In genomic region chr3:170179444-170179843, GRCh38 we compare ENCODE assay signal across 8 cellular contexts. TPM values are rescaled to one million over a fixed set of nuclear protein-coding genes. Genes with fewer than 3 reads are reported as not detected.
DNase-seq lines count a peak whose midpoint lies in the region; ATAC-seq, FAIRE-seq and TF ChIP-seq lines count a peak whose summit lies in the region.

No MANE protein-coding gene starts in this region.

- ATAC-seq in pancreas, result no peak
- ATAC-seq in GM21381 (IDR thresholded peaks at IDR 0.05; ENCODE audit: unreplicated experiment), result no peak
- no peak for ATAC-seq in GM21723 (IDR thresholded peaks at IDR 0.05; ENCODE audit: unreplicated experiment)

- no peak for DNase-seq in endodermal cell
- no peak for DNase-seq in effector CD8-positive, alpha-beta T cell (lab: John Stamatoyannopoulos, UW)
- no peak for DNase-seq in pancreas

- H3K36me3 ChIP-seq in OCI-LY1 (ENCODE audit: insufficient read depth, low read length), result peaks cover 47% of the 10 kb centered on the region
- peaks cover 37% of the 10 kb centered on the region for H3K36me3 ChIP-seq in endodermal cell (ENCODE audit: control insufficient read depth, insufficient read depth, low read length)
- peaks cover 2% of the 10 kb centered on the region for H3K36me3 ChIP-seq in rectal smooth muscle tissue (ENCODE audit: control insufficient read depth, insufficient read depth, low read length)
- H3K36me3 ChIP-seq in pancreas, result peaks cover 0 to 32% (median 4%) of the 10 kb centered on the region in 3 donors

- intact Hi-C loops in pancreas (cut with DNase I), result no loop called here

- H3K4me1 ChIP-seq in OCI-LY1 (ENCODE audit: insufficient read depth, low read length, severe bottlenecking), result peaks cover 29% of the 10 kb centered on the region
- H3K4me1 ChIP-seq in endodermal cell (ENCODE audit: control insufficient read depth, insufficient read depth, low read length), result peaks cover 6% of the 10 kb centered on the region
- H3K4me1 ChIP-seq in rectal smooth muscle tissue (ENCODE audit: control insufficient read depth, insufficient read depth, low read length), result peaks cover 12% of the 10 kb centered on the region
- peaks cover 16 to 18% (median 16%) of the 10 kb centered on the region in 3 donors for H3K4me1 ChIP-seq in pancreas

- H3K9me2 ChIP-seq in OCI-LY1 (ENCODE audit: low read depth, low read length), result no peaks in the 10 kb centered on the region

- H3K27me3 ChIP-seq in OCI-LY1 (ENCODE audit: insufficient read depth, low read length), result no peaks in the 10 kb centered on the region
- H3K27me3 ChIP-seq in endodermal cell (ENCODE audit: control insufficient read depth, insufficient read depth, low read length, poor library complexity, severe bottlenecking), result peaks cover 15% of the 10 kb centered on the region
- no peaks in the 10 kb centered on the region for H3K27me3 ChIP-seq in rectal smooth muscle tissue (ENCODE audit: control insufficient read depth, insufficient read depth, low read length)
- H3K27me3 ChIP-seq in pancreas, result no peaks in the 10 kb centered on the region

- no peaks in the 10 kb centered on the region for H4K20me1 ChIP-seq in OCI-LY1 (ENCODE audit: insufficient read depth, low read length)

- H3K9me3 Mint-ChIP-seq in endodermal cell, result no peaks in the 10 kb centered on the region

- peaks cover 12% of the 10 kb centered on the region for H3K27me3 Mint-ChIP-seq in endodermal cell (ENCODE audit: insufficient read depth)

- H3K9ac ChIP-seq in OCI-LY1 (ENCODE audit: low read length) (peak overlapping the region; percentile 92), endodermal cell (ENCODE audit: extremely low read depth, low read length, poor library complexity, severe bottlenecking) (no peak overlapping the region), rectal smooth muscle tissue (ENCODE audit: low read length) (peak overlapping the region; percentile 53)

- H3K27ac Mint-ChIP-seq in endodermal cell, result no peak overlapping the region

- H3K4me3 ChIP-seq in GM08714 (ENCODE audit: low read length), result peak overlapping the region; percentile 90; the same call in 1 of the 2 replicates
- peak overlapping the region; percentile 80 for H3K4me3 ChIP-seq in OCI-LY1 (ENCODE audit: low read depth, low read length, poor library complexity, severe bottlenecking)
- peak overlapping the region; percentile 95 for H3K4me3 ChIP-seq in endodermal cell (ENCODE audit: low read length)
- peak overlapping the region; percentile 97 for H3K4me3 ChIP-seq in rectal smooth muscle tissue (ENCODE audit: low read length)
- peak overlapping the region in 2 of 4 donors; percentile 64 to 91 for H3K4me3 ChIP-seq in pancreas

- peak overlapping the region; percentile 78 for H3K27ac ChIP-seq in OCI-LY1 (ENCODE audit: low read depth, low read length, poor library complexity, severe bottlenecking)
- no peak overlapping the region for H3K27ac ChIP-seq in endodermal cell (ENCODE audit: low read depth, low read length)
- no peak overlapping the region for H3K27ac ChIP-seq in rectal smooth muscle tissue (ENCODE audit: low read depth, low read length)
- peak overlapping the region in 1 of 4 donors; percentile 89 for H3K27ac ChIP-seq in pancreas

- peak overlapping the region; percentile 88 for H3K4me2 ChIP-seq in OCI-LY1 (ENCODE audit: low read length)

- 95% methylated on average over 1 of the region's 1 CpG; no CpG with 5 or more reads in 1 of the 2 experiments for WGBS in endodermal cell (ENCODE audit: insufficient coverage in 1 of 2, insufficient read length in 1 of 2), 2 experiments
- 21 to 33% methylated on average over 1 of the region's 1 CpG for WGBS in pancreas, 2 donors

- H3F3A ChIP-seq in OCI-LY1 (ENCODE audit: insufficient read depth, low read length), result 0 out of 2 replicates have a peak, but pooled peaks cover 6% of the 10 kb centered on the region

- H3K36me3 Mint-ChIP-seq in endodermal cell (ENCODE audit: low read depth), result peaks cover 32% of the 10 kb centered on the region

- TF ChIP-seq CTCF in OCI-LY1 (IDR thresholded peaks at IDR 0.05; ENCODE audit: low read length), result no peak
- TF ChIP-seq CTCF in endodermal cell (conservative IDR thresholded peaks at IDR 0.05), result no peak
- TF ChIP-seq CTCF in pancreas (IDR thresholded peaks at IDR 0.05), result no peak

- H3K4me1 Mint-ChIP-seq in endodermal cell, result peaks cover 17% of the 10 kb centered on the region

- H3K9me3 ChIP-seq in OCI-LY1 (ENCODE audit: low read length) (no peaks in the 10 kb centered on the region), endodermal cell (ENCODE audit: control insufficient read depth, low read length) (no peaks in the 10 kb centered on the region), pancreas (no peaks in the 10 kb centered on the region)

- H3K4me3 Mint-ChIP-seq in endodermal cell, result peak overlapping the region; percentile 96

- peaks cover 36% of the 10 kb centered on the region for H3K79me2 ChIP-seq in OCI-LY1 (ENCODE audit: insufficient read depth, low read length)

- FAIRE-seq in pancreas (lab: Jason Lieb, UNC), result no peak

- no peak overlapping the region for H2AFZ ChIP-seq in OCI-LY1 (ENCODE audit: low read length)

RNA-seq across cellular contexts. Expression of gene PHC3, which starts 2.1 kb away (rescaled TPM):
- total RNA-seq in endodermal cell, result 10 to 100 TPM; 22.9 to 27.5 TPM
- 17.9 TPM for polyA plus RNA-seq in endodermal cell (2013, experiment 1 of 2)
- polyA plus RNA-seq in endodermal cell (2013, experiment 2 of 2), result 18.0 TPM
- total RNA-seq in pancreas, result 10 to 100 TPM; 22.8 to 38.0 (median 26.9) TPM
- polyA plus RNA-seq in pancreas, result 1 to 10 TPM; 5.5 to 7.0 TPM

RNA-seq across cellular contexts. Expression of gene PRKCI, which starts 42.8 kb away (rescaled TPM):
- 100 to 1,000 TPM in 1 of 2 donors, 10 to 100 TPM in 1; 81.9 to 103 TPM for total RNA-seq in endodermal cell
- 35.4 TPM for polyA plus RNA-seq in endodermal cell (2013, experiment 1 of 2)
- 39.3 TPM for polyA plus RNA-seq in endodermal cell (2013, experiment 2 of 2)
- total RNA-seq in pancreas, result 10 to 100 TPM in 5 of 6 donors, 1 to 10 TPM in 1; 7.7 to 14.2 (median 10.7) TPM
- polyA plus RNA-seq in pancreas, result 1 to 10 TPM; 3.5 to 8.1 TPM

Comparison
In these comparisons a context has a peak if more than half of its experiments do, and no peak if none do; other contexts are left out.
1. RNA of gene PRKCI, which starts 42.8 kb away (total RNA-seq): 81.9 to 103 TPM in endodermal cell; 7.7 to 14.2 TPM in pancreas; every median in the first group is over 4 times any median in the second.